Comparison of ENCODE assay signal across 8 cellular contexts in genomic region chr22:19172213-19173046, GRCh38. TPM values are rescaled to one million over a fixed set of nuclear protein-coding genes. Genes with fewer than 3 reads are reported as not detected.
A peak's percentile ranks its signal among the peaks of the same experiment; 100 is the strongest.
DNase-seq lines count a peak whose midpoint lies in the region; ATAC-seq and TF ChIP-seq lines count a peak whose summit lies in the region.

No MANE protein-coding gene starts in this region.

- TF ChIP-seq POLR2A in gastrocnemius medialis (IDR thresholded peaks at IDR 0.05), result no peak

- H3K9me2 ChIP-seq in GM23248 (ENCODE audit: insufficient read depth), result no peaks in the 10 kb centered on the region

- H3K27ac ChIP-seq in GM23248 (peak overlapping the region; percentile 88), VCaP (peak overlapping the region; percentile 94), gastrocnemius medialis (peak overlapping the region; percentile 92 to 97 (median 93))

- H3K9me3 ChIP-seq in GM23248 (ENCODE audit: low read depth) (no peaks in the 10 kb centered on the region), gastrocnemius medialis (no peaks in the 10 kb centered on the region)

- H3K4me1 ChIP-seq in GM23248 (ENCODE audit: insufficient read depth) (peaks cover 20% of the 10 kb centered on the region), gastrocnemius medialis (peaks cover 47 to 57% of the 10 kb centered on the region in 2 donors)

- H3F3A ChIP-seq in GM23248 (ENCODE audit: insufficient read depth), result no peaks in the 10 kb centered on the region

- H3K4me2 ChIP-seq in GM23248 (ENCODE audit: unreplicated experiment), result peak overlapping the region; percentile 90

- peak overlapping the region; percentile 98 for H3K9ac ChIP-seq in GM23248

- peak overlapping the region; percentile 85 for H3K4me3 ChIP-seq in GM23248
- H3K4me3 ChIP-seq in fibroblast of villous mesenchyme (ENCODE audit: low read depth, low read length), result peak overlapping the region; percentile 86
- peak overlapping the region; percentile 86 to 98 (median 93) for H3K4me3 ChIP-seq in gastrocnemius medialis

- H3K36me3 ChIP-seq in GM23248 (ENCODE audit: low read depth), result no peaks in the 10 kb centered on the region
- peaks cover 0 to 9% of the 10 kb centered on the region in 2 donors for H3K36me3 ChIP-seq in gastrocnemius medialis

- H2AFZ ChIP-seq in GM23248, result peak overlapping the region; percentile 79

- H4K20me1 ChIP-seq in GM23248 (ENCODE audit: insufficient read depth), result no peaks in the 10 kb centered on the region

- DNase-seq in GM23248, result no peak
- no peak for DNase-seq in fibroblast of villous mesenchyme (ENCODE audit: low read depth)
- DNase-seq in gastrocnemius medialis, result peak in 1 of 2 donors; percentile 26
- no peak for DNase-seq in NCI-H187 treated with DMSO at 0.1 percent for 48 hours (lab: John Stamatoyannopoulos, UW)
- no peak for DNase-seq in NCI-H524 (lab: John Stamatoyannopoulos, UW)
- no peak for DNase-seq in OCI-M2 (lab: John Stamatoyannopoulos, UW; ENCODE audit: unreplicated experiment)

- H3K79me2 ChIP-seq in GM23248 (ENCODE audit: insufficient read depth), result peaks cover 38% of the 10 kb centered on the region

- ATAC-seq in gastrocnemius medialis (peak; percentile 1 to 7), GM18873 (IDR thresholded peaks at IDR 0.05; ENCODE audit: low FRiP score, unreplicated experiment) (no peak)

- H3K27me3 ChIP-seq in GM23248 (replicated peaks; ENCODE audit: insufficient read depth), result peaks cover 19% of the 10 kb centered on the region
- H3K27me3 ChIP-seq in gastrocnemius medialis, result peaks cover 15 to 23% (median 22%) of the 10 kb centered on the region in 3 donors

- in situ Hi-C loops in GM23248 (cut with MboI) (no loop called here), gastrocnemius medialis (cut with MboI; ENCODE audit: low sequenced_read_pairs in 4 of 4) (no loop called here)

- 27 to 31% methylated on average over 13 of the region's 13 CpGs for WGBS in GM23248 (ENCODE audit: low coverage in 1 of 2, low lambda C conversion rate in 2 of 2, missing lambda C conversion rate in 2 of 2), 2 experiments

- intact Hi-C loops in gastrocnemius medialis (cut with DNase I; ENCODE audit: low total_unique reads), result no loop called here

- TF ChIP-seq CTCF in VCaP (conservative IDR thresholded peaks at IDR 0.05) (no peak), fibroblast of villous mesenchyme (IDR thresholded peaks at IDR 0.05; ENCODE audit: insufficient read depth, low read depth, low read length) (no peak), gastrocnemius medialis (IDR thresholded peaks at IDR 0.05 in 4 of 5, conservative IDR thresholded peaks at IDR 0.05 in 1 of 5) (no peak)

RNA-seq across cellular contexts. Expression of gene SLC25A1, which starts 6.1 kb away (rescaled TPM):
- total RNA-seq in GM23248 (2014; rRNA removed; shearing (Covaris generic)), result 89.9 and 99.5 TPM in 2 replicates
- polyA plus RNA-seq in GM23248 (2016; fragmentation: Nextera tagmentation; extraction: Ambion mirVana), result 113 and 115 TPM in 2 replicates
- total RNA-seq in fibroblast of villous mesenchyme (115 and 148 TPM in 2 replicates), gastrocnemius medialis (10 to 100 TPM; 10.5 to 16.6 (median 13.5) TPM)

RNA-seq across cellular contexts. Expression of gene GSC2, which starts 22.3 kb away (rescaled TPM):
- not detected in 2 replicates for total RNA-seq in GM23248 (2014; rRNA removed; shearing (Covaris generic))
- not detected in 2 replicates for polyA plus RNA-seq in GM23248 (2016; fragmentation: Nextera tagmentation; extraction: Ambion mirVana)
- total RNA-seq in fibroblast of villous mesenchyme (not detected in 2 replicates), gastrocnemius medialis (not detected)

RNA-seq across cellular contexts. Expression of gene ESS2, which starts 28.0 kb away (rescaled TPM):
- 18.6 and 23.0 TPM in 2 replicates for total RNA-seq in GM23248 (2014; rRNA removed; shearing (Covaris generic))
- polyA plus RNA-seq in GM23248 (2016; fragmentation: Nextera tagmentation; extraction: Ambion mirVana), result 12.3 and 12.6 TPM in 2 replicates
- total RNA-seq in fibroblast of villous mesenchyme (10.6 and 12.5 TPM in 2 replicates), gastrocnemius medialis (10 to 100 TPM in 2 of 4 donors, 1 to 10 TPM in 2; 7.5 to 25.3 (median 12.0) TPM)

RNA-seq across cellular contexts. Expression of gene TSSK2, which starts 41.3 kb away (rescaled TPM):
- total RNA-seq in GM23248 (2014; rRNA removed; shearing (Covaris generic)), result not detected in 2 replicates
- not detected in 2 replicates for polyA plus RNA-seq in GM23248 (2016; fragmentation: Nextera tagmentation; extraction: Ambion mirVana)
- total RNA-seq in fibroblast of villous mesenchyme (under 0.01 TPM in 1 of 2 replicates, not detected in the other), gastrocnemius medialis (under 1 TPM in 3 of 4 donors, not detected in 1; 0.19 to 0.33 (median 0.25) TPM)

RNA-seq across cellular contexts. Expression of gene DGCR2, which starts 50.2 kb away (rescaled TPM):
- 42.7 and 43.6 TPM in 2 replicates for total RNA-seq in GM23248 (2014; rRNA removed; shearing (Covaris generic))
- 25.6 and 27.1 TPM in 2 replicates for polyA plus RNA-seq in GM23248 (2016; fragmentation: Nextera tagmentation; extraction: Ambion mirVana)
- total RNA-seq in fibroblast of villous mesenchyme, result 44.8 and 53.5 TPM in 2 replicates
- total RNA-seq in gastrocnemius medialis, result 10 to 100 TPM; 30.0 to 72.7 (median 43.5) TPM
